Comparison of ENCODE assay signal across 5 cellular contexts in genomic region chrX:110170029-110170428, GRCh38.
"Had no signal": no experiment of that assay in that cellular context is flagged by ENCODE, and none has a peak within 500 bp of the region (broad histone marks: within the 10 kb centered on the region; RNA-seq: fewer than 3 reads in every experiment).

No MANE protein-coding gene starts in this region.

- H3K27ac ChIP-seq: HL-60 had no signal

- H3K4me3 Mint-ChIP-seq: IgD-negative memory B cell had no signal

- H3K9me3 Mint-ChIP-seq: IgD-negative memory B cell had no signal

- H3K27me3 Mint-ChIP-seq: IgD-negative memory B cell had no signal

- DNase-seq: IMR-90, KBM-7 had no signal

- H3K36me3 Mint-ChIP-seq: IgD-negative memory B cell had no signal

- H3K4me3 ChIP-seq: K562 had no signal
